ENCODE assay signal across 12 cellular contexts in the genomic region with DNA sequence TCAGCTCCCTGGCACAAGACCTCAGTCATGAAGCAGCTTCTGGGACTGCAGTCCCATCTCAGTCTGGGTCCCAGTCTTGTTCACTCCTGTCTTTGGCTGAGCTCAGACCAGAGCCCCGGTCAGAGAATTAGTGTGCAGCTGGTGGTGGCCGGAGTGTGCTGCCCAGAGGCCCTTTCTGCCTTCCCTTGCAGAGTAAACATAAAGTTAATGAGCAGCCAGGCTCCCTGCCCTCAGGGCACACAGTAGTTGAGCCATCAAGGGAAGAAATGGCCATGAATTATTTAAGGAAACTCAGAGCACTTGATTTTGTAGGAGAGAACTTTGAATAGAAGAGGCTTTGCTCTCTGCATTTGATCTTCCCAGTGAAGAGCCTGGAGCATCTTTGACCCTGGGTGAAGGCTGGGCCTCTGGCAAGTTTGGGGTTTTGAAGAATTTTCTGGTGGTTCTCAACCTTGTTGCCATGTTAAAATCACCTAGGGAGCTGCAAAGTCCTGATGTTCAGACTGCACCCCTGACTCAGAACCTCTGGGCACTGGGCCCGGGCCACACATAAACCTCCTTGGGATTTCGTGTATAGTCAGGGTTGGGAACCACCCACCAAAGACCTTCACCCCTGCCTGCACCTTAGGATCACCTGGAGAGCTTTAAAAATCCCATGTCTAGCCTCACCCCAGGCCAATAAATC. TPM values are rescaled to one million over a fixed set of nuclear protein-coding genes. Genes with fewer than 3 reads are reported as not detected.
DNase-seq lines count a peak whose midpoint lies in the region; ATAC-seq and TF ChIP-seq lines count a peak whose summit lies in the region.
"Had no signal": no experiment of that assay in that cellular context is flagged by ENCODE, and none has a peak within 500 bp of the region (broad histone marks: within the 10 kb centered on the region; RNA-seq: fewer than 3 reads in every experiment).

No MANE protein-coding gene starts in this region.

- DNase-seq in AG09319 (ENCODE audit: extremely low read depth, low read depth) (peak; percentile 16), EH (ENCODE audit: low read depth) (peak; percentile 85), right lobe of liver (peak; percentile 68 to 87 (median 83)), NCI-H524 (lab: John Stamatoyannopoulos, UW) (no peak), DMS 273 treated with DMSO at 0.1 percent for 48 hours (lab: John Stamatoyannopoulos, UW) (no peak), DMS114 treated with DMSO at 0.1 percent for 48 hours (lab: John Stamatoyannopoulos, UW; ENCODE audit: unreplicated experiment) (no peak), ascending aorta (ENCODE audit: low spot score in 2 of 2) (no peak)
- DNase-seq: left cardiac atrium; NCI-H226; stimulated activated CD8-positive, alpha-beta memory T cell treated with anti-CD3 and anti-CD28 coated beads, Interleukin-4, amount 100 ng/mL, for 48 hours; SW 1271 had no signal

- no peaks in the 10 kb centered on the region for H3K27me3 Mint-ChIP-seq in activated T-helper 17 cell treated with anti-CD3 and anti-CD28 coated beads, Interleukin-2, amount 50 U/mL, for 72 hours

- peaks cover 46% of the 10 kb centered on the region for H3K4me1 Mint-ChIP-seq in activated T-helper 17 cell treated with anti-CD3 and anti-CD28 coated beads, Interleukin-2, amount 50 U/mL, for 72 hours

- H3K36me3 ChIP-seq in right lobe of liver: no peaks in the 10 kb centered on the region
- peaks cover 5 to 13% of the 10 kb centered on the region in 2 donors for H3K36me3 ChIP-seq in ascending aorta

- no peak for ATAC-seq in activated T-helper 17 cell treated with anti-CD3 and anti-CD28 coated beads, Interleukin-2, amount 50 U/mL, for 72 hours (replicated peaks)
- ATAC-seq in right lobe of liver: peak; percentile 92 to 94 (median 93)

- H3K4me1 ChIP-seq in right lobe of liver (peaks cover 0 to 37% (median 17%) of the 10 kb centered on the region in 4 donors), ascending aorta (no peaks in the 10 kb centered on the region)

- WGBS in right lobe of liver (ENCODE audit: insufficient coverage, low coverage, low lambda C conversion rate, missing lambda C conversion rate): 16% methylated on average over 3 of the region's 4 CpGs

- TF ChIP-seq CTCF in AG09319 (IDR thresholded peaks at IDR 0.05; ENCODE audit: low read depth, low read length) (no peak), right lobe of liver (IDR thresholded peaks at IDR 0.05) (no peak), ascending aorta (IDR thresholded peaks at IDR 0.05) (no peak)

- H3K27me3 ChIP-seq in right lobe of liver (no peaks in the 10 kb centered on the region), ascending aorta (no peaks in the 10 kb centered on the region)

- peak overlapping the region; percentile 72 for H3K4me3 Mint-ChIP-seq in activated T-helper 17 cell treated with anti-CD3 and anti-CD28 coated beads, Interleukin-2, amount 50 U/mL, for 72 hours

- intact Hi-C loops in right lobe of liver (cut with DNase I): no loop called here
- intact Hi-C loops in ascending aorta (cut with DNase I): no loop called here

- H3K4me3 ChIP-seq in right lobe of liver (no peak overlapping the region), ascending aorta (no peak overlapping the region)

- H3K27ac ChIP-seq in right lobe of liver: peak overlapping the region in 2 of 3 donors; percentile 49 to 53
- H3K27ac ChIP-seq in ascending aorta: no peak overlapping the region

- TF ChIP-seq POLR2A in right lobe of liver (IDR thresholded peaks at IDR 0.05): no peak

- no peaks in the 10 kb centered on the region for H3K9me3 Mint-ChIP-seq in activated T-helper 17 cell treated with anti-CD3 and anti-CD28 coated beads, Interleukin-2, amount 50 U/mL, for 72 hours

- H3K36me3 Mint-ChIP-seq in activated T-helper 17 cell treated with anti-CD3 and anti-CD28 coated beads, Interleukin-2, amount 50 U/mL, for 72 hours (ENCODE audit: low read depth): no peaks in the 10 kb centered on the region

- peak overlapping the region; percentile 53 for H3K27ac Mint-ChIP-seq in activated T-helper 17 cell treated with anti-CD3 and anti-CD28 coated beads, Interleukin-2, amount 50 U/mL, for 72 hours

- no peaks in the 10 kb centered on the region for H3K9me3 ChIP-seq in right lobe of liver
- no peaks in the 10 kb centered on the region for H3K9me3 ChIP-seq in ascending aorta

RNA-seq across cellular contexts. Expression of gene SELENON, which starts 26.4 kb away (rescaled TPM):
- total RNA-seq in activated T-helper 17 cell treated with anti-CD3 and anti-CD28 coated beads, Interleukin-2, amount 50 U/mL, for 72 hours: 10 to 100 TPM; 10.2 to 13.2 TPM
- total RNA-seq in right lobe of liver (10 to 100 TPM; 11.9 to 21.8 (median 17.8) TPM), ascending aorta (208 TPM)

RNA-seq across cellular contexts. Expression of gene MTFR1L, which starts 46.2 kb away (rescaled TPM):
- total RNA-seq in activated T-helper 17 cell treated with anti-CD3 and anti-CD28 coated beads, Interleukin-2, amount 50 U/mL, for 72 hours: 10 to 100 TPM; 39.6 to 58.8 TPM
- 10 to 100 TPM; 30.8 to 48.9 (median 43.3) TPM for total RNA-seq in right lobe of liver
- total RNA-seq in ascending aorta: 20.9 TPM

Comparison
In these comparisons a context has a peak if more than half of its experiments do, and no peak if none do; other contexts are left out.
1. DNase-seq: peak in AG09319 (single experiment), EH (single experiment) and right lobe of liver (3 of 3); none in NCI-H524 (0 of 2), DMS 273 treated with DMSO at 0.1 percent for 48 hours (single experiment), DMS114 treated with DMSO at 0.1 percent for 48 hours (single experiment) and ascending aorta (0 of 2).
2. H3K27ac ChIP-seq: peak in right lobe of liver (2 of 3); none in ascending aorta (0 of 2).